Comparison of ENCODE assay signal across 8 cellular contexts in the genomic region with DNA sequence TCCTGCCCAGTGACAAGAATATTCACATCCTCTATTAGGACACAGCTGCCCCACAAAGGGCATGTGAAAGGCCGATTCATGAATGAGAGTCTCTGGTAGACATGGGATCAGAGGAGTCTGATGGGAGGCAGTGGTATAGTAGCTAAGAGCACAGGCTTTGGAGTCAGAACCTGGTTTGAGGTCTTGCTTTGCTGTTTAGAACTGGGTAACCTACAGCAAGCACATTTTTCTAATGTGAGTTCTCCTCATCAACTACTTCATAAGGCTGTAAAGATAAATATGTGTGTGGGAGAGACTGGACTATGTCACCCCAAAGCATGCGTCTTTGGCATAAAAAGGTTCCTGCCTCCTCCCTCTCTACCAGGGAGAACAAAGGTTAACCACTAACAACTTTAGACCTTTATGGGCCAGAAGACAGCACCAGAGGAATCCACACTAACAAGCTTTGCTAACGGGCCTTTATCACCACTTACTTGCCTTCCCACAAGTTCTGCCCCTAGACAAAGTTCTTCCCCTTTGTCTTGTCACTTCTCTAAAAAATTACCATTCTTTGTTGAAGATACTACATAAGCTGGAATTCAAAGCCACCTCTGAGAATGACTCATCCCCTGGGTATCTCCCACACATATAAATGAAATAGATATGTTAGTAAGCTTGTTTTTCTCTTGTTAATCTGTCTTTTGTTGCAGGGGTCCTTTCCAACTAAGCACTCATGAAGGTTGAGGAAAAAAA. TPM values are rescaled to one million over a fixed set of nuclear protein-coding genes. Genes with fewer than 3 reads are reported as not detected.
DNase-seq lines count a peak whose midpoint lies in the region; ATAC-seq and TF ChIP-seq lines count a peak whose summit lies in the region.

No MANE protein-coding gene starts in this region.

- H3K4me3 ChIP-seq in Panc1 (ENCODE audit: low read depth in 2 of 2, low read length in 2 of 2) (no peak overlapping the region), sigmoid colon (no peak overlapping the region)

- POLR2A ChIA-PET in Panc1 (lab: Charles Lee) = interaction anchor here (1.2 kb wide), 1 partner anchor 14 kb away, joined by 3 read pairs; no protein-coding TSS in a partner anchor

- intact Hi-C loops in Panc1 (cut with micrococcal nuclease; ENCODE audit: unreplicated experiment) (no loop called here), sigmoid colon (cut with DNase I) (loop anchor here (10.0 kb wide), 1 partner anchor 1071 kb away; no protein-coding TSS in a partner anchor)

- TF ChIP-seq EP300 in sigmoid colon (IDR thresholded peaks at IDR 0.05) = peak in 1 of 4 donors; percentile 26

- no peaks in the 10 kb centered on the region for H3K9me3 ChIP-seq in Panc1 (ENCODE audit: control insufficient read depth, insufficient read depth, low read depth, low read length)
- no peaks in the 10 kb centered on the region for H3K9me3 ChIP-seq in sigmoid colon

- ATAC-seq in GM18868 (IDR thresholded peaks at IDR 0.05; ENCODE audit: unreplicated experiment) = peak; percentile 59
- peak; percentile 68 for ATAC-seq in Panc1
- ATAC-seq in HG03439 (IDR thresholded peaks at IDR 0.05; ENCODE audit: unreplicated experiment) = no peak
- no peak for ATAC-seq in GM18517 (IDR thresholded peaks at IDR 0.05; ENCODE audit: unreplicated experiment)

- no peak for TF ChIP-seq POLR2A in sigmoid colon (IDR thresholded peaks at IDR 0.05)

- in situ Hi-C loops in Panc1 (cut with HindIII; ENCODE audit: low pct_unique_long_range_greater_than_20kb, low sequenced_read_pairs) = no loop called here

- H3K27ac ChIP-seq in Panc1 (ENCODE audit: low read length) (no peak overlapping the region), epithelial cell of prostate (peak overlapping the region; percentile 12), sigmoid colon (peak overlapping the region; percentile 15 to 78 (median 66))

- TF ChIP-seq CTCF in Panc1 (IDR thresholded peaks at IDR 0.05) (no peak), sigmoid colon (IDR thresholded peaks at IDR 0.05) (no peak)

- H3K36me3 ChIP-seq in Panc1 (ENCODE audit: control insufficient read depth, insufficient read depth, low read length) = peaks cover 11% of the 10 kb centered on the region
- H3K36me3 ChIP-seq in sigmoid colon = peaks cover 7 to 14% (median 12%) of the 10 kb centered on the region in 4 donors

- WGBS in sigmoid colon, 2 donors = 8 to 37% methylated on average over 3 of the region's 3 CpGs

- BruUV-seq in Panc1 (replicated peaks; lab: Mats Ljungman, UMichigan) = no TSS peak

- no peaks in the 10 kb centered on the region for H3K27me3 ChIP-seq in Panc1 (ENCODE audit: control insufficient read depth, insufficient read depth, low read length)
- no peaks in the 10 kb centered on the region for H3K27me3 ChIP-seq in sigmoid colon

- H3K4me1 ChIP-seq in Panc1 (ENCODE audit: control insufficient read depth, insufficient read depth, low read length) = peaks cover 5% of the 10 kb centered on the region; the same call in 1 of the 2 replicates
- H3K4me1 ChIP-seq in sigmoid colon = peaks cover 0 to 38% (median 24%) of the 10 kb centered on the region in 4 donors

- no peak for DNase-seq in Panc1 (ENCODE audit: low read depth, low spot score)
- DNase-seq in epithelial cell of prostate (ENCODE audit: low read depth, low spot score) = no peak
- DNase-seq in sigmoid colon = no peak
- no peak for DNase-seq in NCI-H1417 (lab: John Stamatoyannopoulos, UW)
- DNase-seq in HuH-7.5 (ENCODE audit: low spot score) = no peak

- CTCF ChIA-PET in Panc1 (lab: Charles Lee) = no interaction called here

RNA-seq across cellular contexts. Expression of a gene that starts 21.1 kb away (rescaled TPM):
- total RNA-seq in Panc1 (2021; ENCODE audit: unreplicated experiment) (35.7 TPM), sigmoid colon (10 to 100 TPM; 20.3 to 32.3 (median 24.4) TPM)
- 21.2 TPM for polyA plus RNA-seq in Panc1 (2012; ENCODE audit: insufficient read length)
- polyA plus RNA-seq in sigmoid colon = 10 to 100 TPM; 14.6 to 22.7 (median 21.0) TPM

RNA-seq across cellular contexts. Expression of a gene that starts 56.1 kb away (rescaled TPM):
- total RNA-seq in Panc1 (2021; ENCODE audit: unreplicated experiment) (45.2 TPM), sigmoid colon (10 to 100 TPM; 39.3 to 68.7 (median 49.4) TPM)
- 56.0 TPM for polyA plus RNA-seq in Panc1 (2012; ENCODE audit: insufficient read length)
- 10 to 100 TPM; 10.6 to 25.6 (median 11.4) TPM for polyA plus RNA-seq in sigmoid colon

Comparison
In these comparisons a context has a peak if more than half of its experiments do, and no peak if none do; other contexts are left out.
1. ATAC-seq: peak in GM18868 (single experiment) and Panc1 (single experiment); none in HG03439 (single experiment) and GM18517 (single experiment).